Comparison of ENCODE assay signal across 1 cellular context in genomic region chr12:52245259-52245961, GRCh38.
TF ChIP-seq lines count a peak whose summit lies in the region.

No MANE protein-coding gene starts in this region.

TF ChIP-seq in HCT116, 20 proteins besides CTCF, POLR2A, EP300 and RAD21 (continued from another document):
- TF ChIP-seq POLR2AphosphoS5 (IDR thresholded peaks at IDR 0.05; ENCODE audit: low read depth, low read length), result no peak
- TF ChIP-seq EGR1 (IDR thresholded peaks at IDR 0.05; ENCODE audit: low read depth), result no peak
- TF ChIP-seq SIN3A (IDR thresholded peaks at IDR 0.05; ENCODE audit: low read depth), result no peak
- TF ChIP-seq ELF1 (IDR thresholded peaks at IDR 0.05; ENCODE audit: borderline replicate concordance, low read depth), result no peak
- no peak for TF ChIP-seq SRF (IDR thresholded peaks at IDR 0.05; ENCODE audit: low read depth)
- no peak for TF ChIP-seq ZBTB33 (IDR thresholded peaks at IDR 0.05; ENCODE audit: extremely low read depth, insufficient replicate concordance, low read length)
- no peak for TF ChIP-seq ZFX (IDR thresholded peaks at IDR 0.05)
- TF ChIP-seq MAX (IDR thresholded peaks at IDR 0.05), result no peak
- TF ChIP-seq ZNF274 (IDR thresholded peaks at IDR 0.05; ENCODE audit: low read depth, low read length), result no peak
- TF ChIP-seq SP1 (IDR thresholded peaks at IDR 0.05; ENCODE audit: low read depth), result no peak
